ENCODE assay signal across 1 cellular context in genomic region chr7:128913856-128914565, GRCh38.
TF ChIP-seq lines count a peak whose summit lies in the region.

No MANE protein-coding gene starts in this region.

TF ChIP-seq in H1, 55 proteins besides CTCF, POLR2A, EP300 and RAD21:
- TF ChIP-seq EGR1 (IDR thresholded peaks at IDR 0.05; ENCODE audit: borderline replicate concordance, low read depth, low read length) (no peak), CEBPB (IDR thresholded peaks at IDR 0.05; ENCODE audit: low read depth, low read length) (no peak), FOSL1 (IDR thresholded peaks at IDR 0.05; ENCODE audit: insufficient read depth, low read depth, low read length) (no peak), NRF1 (IDR thresholded peaks at IDR 0.05; ENCODE audit: low read depth, low read length) (no peak), JUND (IDR thresholded peaks at IDR 0.05; ENCODE audit: low read length) (no peak), CHD2 (IDR thresholded peaks at IDR 0.05; ENCODE audit: low read length) (no peak), JUN (IDR thresholded peaks at IDR 0.05; ENCODE audit: low read depth, low read length) (no peak), CHD1 (IDR thresholded peaks at IDR 0.05; ENCODE audit: low read depth, low read length) (no peak), RXRA (IDR thresholded peaks at IDR 0.05; ENCODE audit: insufficient read depth, low read depth, low read length) (no peak), YY1 (IDR thresholded peaks at IDR 0.05; ENCODE audit: low read depth, low read length) (no peak), GABPA (IDR thresholded peaks at IDR 0.05; ENCODE audit: borderline replicate concordance, insufficient read depth, low read length) (no peak), TCF12 (IDR thresholded peaks at IDR 0.05; ENCODE audit: low read depth, low read length) (no peak), KDM5A (IDR thresholded peaks at IDR 0.05; ENCODE audit: low read length) (no peak), SP1 (IDR thresholded peaks at IDR 0.05; ENCODE audit: low read depth, low read length) (no peak), E2F6 (IDR thresholded peaks at IDR 0.05) (no peak)
